Comparison of ENCODE assay signal across 23 cellular contexts in the genomic region with DNA sequence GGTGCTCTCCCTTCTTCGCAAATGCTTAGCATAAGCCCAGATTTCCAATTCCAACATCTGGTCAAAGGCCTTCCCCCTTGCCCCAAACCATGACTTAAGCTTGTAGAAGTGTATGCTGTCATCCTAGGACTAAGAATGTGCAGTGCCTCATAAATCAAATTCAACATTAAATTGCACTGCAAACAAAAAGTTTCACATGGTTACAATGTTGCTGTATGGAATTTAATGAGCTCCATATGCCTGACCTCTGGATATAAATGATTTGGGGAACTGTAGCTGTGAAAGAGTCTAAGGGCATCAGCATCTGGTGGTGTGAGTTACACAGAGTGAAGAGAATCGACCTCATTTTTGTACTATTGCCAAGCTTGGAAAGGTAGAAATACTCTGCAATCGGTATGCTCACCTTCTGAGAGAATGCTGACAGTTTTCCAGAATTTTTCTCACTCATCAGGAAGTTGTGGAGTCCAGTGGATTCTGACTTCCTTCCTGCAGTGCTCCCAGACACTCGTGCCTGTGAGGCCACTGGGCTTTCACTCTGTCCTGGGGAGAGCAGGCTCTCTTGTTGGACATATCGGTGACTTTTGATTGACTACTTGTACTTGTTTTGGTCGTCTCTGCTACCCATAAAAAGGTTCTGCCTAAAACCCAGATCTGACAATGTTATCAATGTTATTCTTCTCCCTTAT. TPM values are rescaled to one million over a fixed set of nuclear protein-coding genes. Genes with fewer than 3 reads are reported as not detected.
A peak's percentile ranks its signal among the peaks of the same experiment; 100 is the strongest.
DNase-seq lines count a peak whose midpoint lies in the region; ATAC-seq and TF ChIP-seq lines count a peak whose summit lies in the region.
"Had no signal": no experiment of that assay in that cellular context is flagged by ENCODE, and none has a peak within 500 bp of the region (broad histone marks: within the 10 kb centered on the region; RNA-seq: fewer than 3 reads in every experiment).

No MANE protein-coding gene starts in this region.

- DNase-seq in EL (peak; percentile 1), HFFc6 (peak; percentile 16), dedifferentiated amniotic fluid mesenchymal stem cell (ENCODE audit: extremely low spot score) (peak; percentile 31), left lobe of liver (ENCODE audit: low spot score) (no peak), HuH-7 (ENCODE audit: low spot score) (no peak), DMS153 (lab: John Stamatoyannopoulos, UW) (no peak), SKM-1 (lab: John Stamatoyannopoulos, UW; ENCODE audit: unreplicated experiment) (no peak)
- DNase-seq: activated CD4-positive, CD25-positive, alpha-beta regulatory T cell; activated CD8-positive, alpha-beta T cell treated with anti-CD3 and anti-CD28 coated beads, Interleukin-2, amount 10 ng/mL, durations not matched to agents 7 days and 5 days; activated naive CD4-positive, alpha-beta T cell treated with anti-CD3 and anti-CD28 coated beads, Interleukin-2, amount 10 ng/mL, durations not matched to agents 7 days and 5 days; activated T-cell treated with anti-CD3 and anti-CD28 coated beads, Interleukin-2, amount 50 U/mL, for 4 hours; cerebellar nuclear complex; foreskin melanocyte; hypothalamus; naive thymus-derived CD4-positive, alpha-beta T cell; NCI-H1105 treated with DMSO at 0.1 percent for 48 hours; NCI-H774; Peyer's patch; stimulated activated naive CD4-positive, alpha-beta T cell; thyroid gland had no signal

- H3K4me1 Mint-ChIP-seq in HFFc6 (ENCODE audit: low read depth): peaks cover 20% of the 10 kb centered on the region
- H3K4me1 Mint-ChIP-seq: B cell, memory B cell had no signal

- no peak for TF ChIP-seq CTCF in HFFc6 (IDR thresholded peaks at IDR 0.05)

- no peak overlapping the region for H3K4me3 Mint-ChIP-seq in HFFc6
- H3K4me3 Mint-ChIP-seq: activated CD8-positive, alpha-beta T cell treated with anti-CD3 and anti-CD28 coated beads, Interleukin-2, amount 10 ng/mL, durations not matched to agents 7 days and 5 days; activated naive CD4-positive, alpha-beta T cell treated with anti-CD3 and anti-CD28 coated beads, Interleukin-2, amount 10 ng/mL, durations not matched to agents 7 days and 5 days; activated T-cell treated with anti-CD3 and anti-CD28 coated beads, Interleukin-2, amount 50 U/mL, for 4 hours; B cell; memory B cell; naive thymus-derived CD4-positive, alpha-beta T cell; T-helper 2 cell treated with Interferon-gamma antibody and Interleukin-4, amounts not matched to agents 5 μg/mL and 100 μg/mL, for 36 hours had no signal

- H3K9me3 Mint-ChIP-seq in HFFc6: no peaks in the 10 kb centered on the region
- H3K9me3 Mint-ChIP-seq: activated naive CD4-positive, alpha-beta T cell treated with anti-CD3 and anti-CD28 coated beads, Interleukin-2, amount 10 ng/mL, durations not matched to agents 7 days and 5 days; activated T-cell treated with anti-CD3 and anti-CD28 coated beads, Interleukin-2, amount 50 U/mL, for 4 hours; memory B cell; T-helper 2 cell treated with Interferon-gamma antibody and Interleukin-4, amounts not matched to agents 5 μg/mL and 100 μg/mL, for 36 hours had no signal

- H3K36me3 Mint-ChIP-seq in HFFc6 (ENCODE audit: low read depth): no peaks in the 10 kb centered on the region
- H3K36me3 Mint-ChIP-seq: activated naive CD4-positive, alpha-beta T cell treated with anti-CD3 and anti-CD28 coated beads, Interleukin-2, amount 10 ng/mL, durations not matched to agents 7 days and 5 days; memory B cell had no signal

- no peak overlapping the region; the same call in 1 of the 2 replicates for H3K27ac Mint-ChIP-seq in HFFc6
- H3K27ac Mint-ChIP-seq: activated CD8-positive, alpha-beta T cell treated with anti-CD3 and anti-CD28 coated beads, Interleukin-2, amount 10 ng/mL, durations not matched to agents 7 days and 5 days; activated naive CD4-positive, alpha-beta T cell treated with anti-CD3 and anti-CD28 coated beads, Interleukin-2, amount 10 ng/mL, durations not matched to agents 7 days and 5 days; B cell; memory B cell; T-helper 2 cell treated with Interferon-gamma antibody and Interleukin-4, amounts not matched to agents 5 μg/mL and 100 μg/mL, for 36 hours had no signal

- ATAC-seq in left lobe of liver: peak; percentile 60
- ATAC-seq: activated CD8-positive, alpha-beta T cell treated with anti-CD3 and anti-CD28 coated beads, Interleukin-2, amount 10 ng/mL, durations not matched to agents 7 days and 5 days; activated T-cell treated with anti-CD3 and anti-CD28 coated beads, Interleukin-2, amount 50 U/mL, for 4 hours; naive thymus-derived CD4-positive, alpha-beta T cell had no signal

- no peaks in the 10 kb centered on the region; the same call in 1 of the 2 replicates for H3K27me3 Mint-ChIP-seq in HFFc6 (ENCODE audit: insufficient read depth)
- H3K27me3 Mint-ChIP-seq: activated naive CD4-positive, alpha-beta T cell treated with anti-CD3 and anti-CD28 coated beads, Interleukin-2, amount 10 ng/mL, durations not matched to agents 7 days and 5 days; B cell; memory B cell; naive thymus-derived CD4-positive, alpha-beta T cell had no signal

RNA-seq across cellular contexts. Expression of a gene that starts 40.7 kb away (rescaled TPM):
- total RNA-seq in HFFc6 (2021; fragmentation: NEBNext Ultra II Directional; extraction: Animal tissue kit (Norgen Biotek cat#: 25700)): 10 to 100 TPM; 20.3 to 27.2 (median 25.4) TPM
- 12.9 TPM for total RNA-seq in left lobe of liver

RNA-seq across cellular contexts. Expression of a gene that starts 40.9 kb away (rescaled TPM):
- under 1 TPM in 5 of 6 experiments, not detected in 1; 0.07 to 0.68 (median 0.46) TPM for total RNA-seq in HFFc6 (2021; fragmentation: NEBNext Ultra II Directional; extraction: Animal tissue kit (Norgen Biotek cat#: 25700))
- 0.28 TPM for total RNA-seq in left lobe of liver

Comparison
In these comparisons a context has a peak if more than half of its experiments do, and no peak if none do; other contexts are left out.
1. DNase-seq: peak in EL (single experiment), HFFc6 (single experiment) and dedifferentiated amniotic fluid mesenchymal stem cell (single experiment); none in left lobe of liver (single experiment), HuH-7 (single experiment), DMS153 (single experiment) and SKM-1 (single experiment).